Comparison of ENCODE assay signal across 28 cellular contexts in the genomic region with DNA sequence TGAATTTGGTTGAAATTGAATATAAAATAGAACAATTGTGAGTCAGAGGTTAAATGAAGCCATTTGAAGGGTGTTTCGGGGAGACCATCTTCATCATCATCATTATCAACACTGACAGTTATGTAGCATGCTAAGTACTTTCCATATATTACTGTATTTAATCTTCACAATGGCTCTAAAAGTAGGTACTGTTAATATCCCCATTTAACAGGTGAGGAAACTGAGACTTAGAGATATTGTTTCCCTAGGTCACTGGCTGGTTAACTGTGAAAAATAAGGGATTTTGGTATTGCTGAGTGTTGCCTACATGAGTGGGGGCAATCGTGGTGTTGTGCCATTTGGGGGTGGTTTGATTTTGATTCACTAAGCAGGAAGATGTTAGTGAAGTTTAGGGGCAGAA.
"Had no signal": no experiment of that assay in that cellular context is flagged by ENCODE, and none has a peak within 500 bp of the region (broad histone marks: within the 10 kb centered on the region; RNA-seq: fewer than 3 reads in every experiment).

No MANE protein-coding gene starts in this region.

- FAIRE-seq: colon, endometrium, endothelial cell of umbilical vein, frontal cortex had no signal

- H3K4me1 ChIP-seq: colonic mucosa, esophagus muscularis mucosa, esophagus squamous epithelium, foreskin keratinocyte, gastrocnemius medialis, gastroesophageal sphincter, heart left ventricle, heart right ventricle had no signal

- H3K27ac ChIP-seq: colonic mucosa, coronary artery, dorsolateral prefrontal cortex, epithelial cell of prostate, esophagus muscularis mucosa, esophagus squamous epithelium, foreskin keratinocyte, gastrocnemius medialis, gastroesophageal sphincter, heart left ventricle, heart right ventricle had no signal

- ATAC-seq: effector memory CD8-positive, alpha-beta T cell; esophagus mucosa; foreskin keratinocyte; gastrocnemius medialis; gastroesophageal sphincter; heart left ventricle; heart right ventricle had no signal

- H3K4me3 ChIP-seq: colonic mucosa, coronary artery, dorsolateral prefrontal cortex, esophagus muscularis mucosa, esophagus squamous epithelium, gastrocnemius medialis, gastroesophageal sphincter, heart left ventricle, heart right ventricle had no signal

- DNase-seq: colonic mucosa; cortex of kidney; dermis blood vessel endothelial cell; dorsolateral prefrontal cortex; effector CD4-positive, alpha-beta T cell; effector CD8-positive, alpha-beta T cell; effector memory CD4-positive, alpha-beta T cell; effector memory CD8-positive, alpha-beta T cell; endodermal cell; erythroblast; esophagus squamous epithelium; foreskin fibroblast; foreskin keratinocyte; foreskin melanocyte; gastrocnemius medialis; glutamatergic neuron; head of caudate nucleus; heart left ventricle; heart right ventricle had no signal

- H3K36me3 ChIP-seq: colonic mucosa, esophagus muscularis mucosa, esophagus squamous epithelium, gastrocnemius medialis, gastroesophageal sphincter, heart left ventricle, heart right ventricle had no signal

- H3K9me3 ChIP-seq: colonic mucosa, esophagus muscularis mucosa, esophagus squamous epithelium, gastrocnemius medialis, heart right ventricle had no signal

- H3K27me3 ChIP-seq: colonic mucosa, dorsolateral prefrontal cortex, esophagus muscularis mucosa, esophagus squamous epithelium, gastrocnemius medialis, gastroesophageal sphincter, heart left ventricle had no signal
